Comparison of ENCODE assay signal across 26 cellular contexts in the genomic region with DNA sequence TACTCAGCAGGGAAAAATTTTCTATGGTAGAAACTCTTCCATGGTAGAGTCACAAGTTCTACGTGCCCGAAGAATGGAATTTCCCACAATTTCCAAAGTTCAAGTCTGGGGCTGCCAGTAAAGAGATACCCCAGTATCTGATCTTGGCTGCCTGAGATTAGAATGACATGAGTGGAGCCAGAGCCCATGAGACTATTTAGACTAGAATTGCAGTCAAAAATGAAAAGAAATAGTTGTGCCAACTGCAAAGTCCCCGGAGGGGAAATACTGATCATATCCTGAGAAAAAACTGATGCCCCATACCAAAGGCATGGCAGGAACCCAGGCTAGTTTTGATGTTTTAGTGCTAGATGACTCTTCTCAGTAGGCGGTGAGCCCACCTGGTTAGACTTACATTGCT. TPM values are rescaled to one million over a fixed set of nuclear protein-coding genes. Genes with fewer than 3 reads are reported as not detected.
DNase-seq lines count a peak whose midpoint lies in the region; ATAC-seq, FAIRE-seq and TF ChIP-seq lines count a peak whose summit lies in the region.
"Had no signal": no experiment of that assay in that cellular context is flagged by ENCODE, and none has a peak within 500 bp of the region (broad histone marks: within the 10 kb centered on the region; RNA-seq: fewer than 3 reads in every experiment).

No MANE protein-coding gene starts in this region.

- H3K36me3 ChIP-seq in MG63, result no peaks in the 10 kb centered on the region
- H3K36me3 ChIP-seq in K562 (ENCODE audit: control insufficient read depth, insufficient read depth, low read length), result no peaks in the 10 kb centered on the region
- H3K36me3 ChIP-seq: HAP-1 had no signal

- peak; percentile 16 for DNase-seq in COLO829 (ENCODE audit: low spot score)
- peak; percentile 43 for DNase-seq in MG63
- peak in 3 of 4 experiments; percentile 24 to 30 (median 25) for DNase-seq in K562 (ENCODE audit: extremely low read depth in 1 of 4, low spot score in 3 of 4)
- DNase-seq in foreskin keratinocyte, result peak in 1 of 2 donors; percentile 19
- no peak for DNase-seq in iPS-NIHi7 (ENCODE audit: extremely low spot score)
- no peak for DNase-seq in stimulated activated effector memory CD8-positive, alpha-beta T cell treated with anti-CD3 and anti-CD28 coated beads, Interleukin-12 subunit alpha, Interleukin-12 subunit beta, amount 100 ng/mL, for 72 hours (ENCODE audit: low spot score in 2 of 2)
- DNase-seq: C1 segment of cervical spinal cord; CD8-positive, alpha-beta T cell; DMS79 treated with DMSO at 0.1 percent for 48 hours; GF-D8; GOT3; HFFc6; NCI-H1092 treated with DMSO at 0.1 percent for 48 hours; NCI-H1436; NCI-H187; NCI-H2107; NCI-H446; NCI-H524 treated with DMSO at 0.1 percent for 48 hours; NCI-H774; PC-3 had no signal

- no peak overlapping the region for H2AFZ ChIP-seq in K562 (ENCODE audit: low read depth, low read length)

- no peak overlapping the region for H3K27ac ChIP-seq in K562 (ENCODE audit: extremely low read depth, low read depth, low read length)
- H3K27ac ChIP-seq in foreskin keratinocyte, result peak overlapping the region; percentile 10
- H3K27ac ChIP-seq: A549, KMS-11 had no signal

- no peak overlapping the region for H3K27ac Mint-ChIP-seq in stimulated activated effector memory CD8-positive, alpha-beta T cell treated with anti-CD3 and anti-CD28 coated beads, Interleukin-12 subunit alpha, Interleukin-12 subunit beta, amount 100 ng/mL, for 72 hours
- H3K27ac Mint-ChIP-seq: CD8-positive, alpha-beta T cell; HFFc6 had no signal

- H3K9ac ChIP-seq in K562 (ENCODE audit: insufficient read depth in 1 of 2, low read depth in 2 of 2, low read length in 2 of 2), result no peak overlapping the region
- H3K9ac ChIP-seq: KMS-11 had no signal

- no peak for FAIRE-seq in K562 (lab: Jason Lieb, UNC)
- FAIRE-seq: A549, GM12891, HTR-8/SVneo had no signal

- H3K9me1 ChIP-seq in K562 (ENCODE audit: control insufficient read depth, insufficient read depth, low read length), result no peaks in the 10 kb centered on the region

- CTCF ChIA-PET in K562 (lab: Yijun Ruan, JAX; ENCODE audit: low intra/inter-chr PET ratio), result no interaction called here

- POLR2A ChIA-PET in K562 (lab: Yijun Ruan, JAX), result no interaction called here

- TF ChIP-seq EP300 in K562 (IDR thresholded peaks at IDR 0.05; ENCODE audit: low read length), result peak; percentile 59

- H3K27me3 ChIP-seq in MG63, result no peaks in the 10 kb centered on the region
- H3K27me3 ChIP-seq in K562 (ENCODE audit: control insufficient read depth in 2 of 2, insufficient read depth in 2 of 2, low read length in 2 of 2), result no peaks in the 10 kb centered on the region; a peak in 1 of 5 replicates
- H3K27me3 ChIP-seq in foreskin keratinocyte, result no peaks in the 10 kb centered on the region

- intact Hi-C loops in K562 (cut with micrococcal nuclease), result no loop called here

- no peak overlapping the region for H3K4me3 ChIP-seq in MG63
- H3K4me3 ChIP-seq in K562, result no peak overlapping the region
- H3K4me3 ChIP-seq: A549, HAP-1 had no signal

- ATAC-seq in K562 (0 out of 3 replicates have a peak, but pooled peaks have one; percentile 39), foreskin keratinocyte (no peak), HG02970 (IDR thresholded peaks at IDR 0.05; ENCODE audit: low FRiP score, unreplicated experiment) (no peak)
- ATAC-seq in stimulated activated effector memory CD8-positive, alpha-beta T cell treated with anti-CD3 and anti-CD28 coated beads, Interleukin-12 subunit alpha, Interleukin-12 subunit beta, amount 100 ng/mL, for 72 hours, result no peak
- ATAC-seq: A549; CD8-positive, alpha-beta T cell; PC-3 had no signal

- H3K9me3 ChIP-seq in MG63 (no peaks in the 10 kb centered on the region), K562 (replicated peaks; ENCODE audit: control insufficient read depth, insufficient read depth, low read depth, low read length) (no peaks in the 10 kb centered on the region)
- H3K9me3 ChIP-seq: A549, HAP-1 had no signal

- H4K20me1 ChIP-seq in K562 (replicated peaks; ENCODE audit: control insufficient read depth, insufficient read depth, low read length), result no peaks in the 10 kb centered on the region

- no peaks in the 10 kb centered on the region for H3K4me1 Mint-ChIP-seq in stimulated activated effector memory CD8-positive, alpha-beta T cell treated with anti-CD3 and anti-CD28 coated beads, Interleukin-12 subunit alpha, Interleukin-12 subunit beta, amount 100 ng/mL, for 72 hours

- no peaks in the 10 kb centered on the region for H3K9me3 Mint-ChIP-seq in stimulated activated effector memory CD8-positive, alpha-beta T cell treated with anti-CD3 and anti-CD28 coated beads, Interleukin-12 subunit alpha, Interleukin-12 subunit beta, amount 100 ng/mL, for 72 hours
- H3K9me3 Mint-ChIP-seq: CD8-positive, alpha-beta T cell; HFFc6 had no signal

- H3K4me1 ChIP-seq in K562 (replicated peaks in 1 of 2; ENCODE audit: control insufficient read depth in 2 of 2, insufficient read depth in 2 of 2, low read length in 2 of 2) (peaks cover 4 to 11% of the 10 kb centered on the region in 2 experiments; a peak in 3 of 5 replicates), foreskin keratinocyte (peaks cover 16% of the 10 kb centered on the region)
- H3K4me1 ChIP-seq: A549, HAP-1 had no signal

- H3K4me2 ChIP-seq in K562 (ENCODE audit: insufficient read depth, low read length), result no peak overlapping the region
- H3K4me2 ChIP-seq: A549, KMS-11 had no signal

- no peak for TF ChIP-seq POLR2A in K562 (conservative IDR thresholded peaks at IDR 0.05)

- H3K79me2 ChIP-seq in K562 (ENCODE audit: control insufficient read depth, insufficient read depth, low read length), result no peaks in the 10 kb centered on the region

- no peak overlapping the region for H3K4me3 Mint-ChIP-seq in stimulated activated effector memory CD8-positive, alpha-beta T cell treated with anti-CD3 and anti-CD28 coated beads, Interleukin-12 subunit alpha, Interleukin-12 subunit beta, amount 100 ng/mL, for 72 hours
- H3K4me3 Mint-ChIP-seq: CD8-positive, alpha-beta T cell; HFFc6 had no signal

- TF ChIP-seq RAD21 in K562 (CRISPR knock-in tag; conservative IDR thresholded peaks at IDR 0.05 in 1 of 2, IDR thresholded peaks at IDR 0.05 in 1 of 2), result no peak

- WGBS in K562 (ENCODE audit: insufficient coverage, low coverage, missing lambda C conversion rate), result 13% methylated on average over 4 of the region's 4 CpGs

- TF ChIP-seq CTCF in K562 (IDR thresholded peaks at IDR 0.05 in 2 of 3, conservative IDR thresholded peaks at IDR 0.05 in 1 of 3; ENCODE audit: insufficient read depth in 2 of 3, low read depth in 1 of 3, low read length in 3 of 3) (no peak), foreskin keratinocyte (conservative IDR thresholded peaks at IDR 0.05) (no peak)

- no peaks in the 10 kb centered on the region for H3K36me3 Mint-ChIP-seq in stimulated activated effector memory CD8-positive, alpha-beta T cell treated with anti-CD3 and anti-CD28 coated beads, Interleukin-12 subunit alpha, Interleukin-12 subunit beta, amount 100 ng/mL, for 72 hours
- H3K36me3 Mint-ChIP-seq: CD8-positive, alpha-beta T cell had no signal

- BruUV-seq in K562 (replicated peaks; lab: Mats Ljungman, UMichigan), result no TSS peak

- in situ Hi-C loops in K562 (cut with MboI), result no loop called here

RNA-seq across cellular contexts. Expression of gene MAJIN, which starts 11.2 kb away (rescaled TPM):
- total RNA-seq in MG63 (2014; rRNA removed; shearing (Covaris generic); ENCODE audit: low replicate concordance), result not detected in 2 replicates
- 0.30 TPM in 1 of 2 replicates, not detected in the other for total RNA-seq in K562 (2011; cell fraction: chromatin; rRNA removed; ENCODE audit: low replicate concordance)
- total RNA-seq in K562 (2011; cell fraction: nucleolus; rRNA removed), result 0.33 TPM in 1 of 2 replicates, not detected in the other
- 0.38 TPM in 1 of 2 replicates, not detected in the other for total RNA-seq in K562 (2011; cell fraction: nucleoplasm; rRNA removed)
- total RNA-seq in K562 (2014; rRNA removed) (0.12 TPM in 1 of 2 replicates, not detected in the other), K562 (2014; rRNA removed; fragmentation: Illumina TruSeq; extraction: Trizol) (0.18 and 0.29 TPM in 2 replicates), K562 (2015; rRNA removed; fragmentation: Illumina TruSeq; extraction: Trizol) (0.68 and 0.83 TPM in 2 replicates), K562 (2021) (0.24 TPM in 1 of 2 replicates, not detected in the other), foreskin keratinocyte (0.04 TPM in 1 of 2 replicates, not detected in the other)
- polyA plus RNA-seq in K562 (2011; rRNA removed) (0.28 and 0.42 TPM in 2 replicates), K562 (2014; fragmentation: Illumina TruSeq; extraction: Trizol) (0.39 TPM in 1 of 2 replicates, not detected in the other), K562 (2014; fragmentation: Nextera tagmentation; extraction: Ambion mirVana) (under 1 TPM in 1 of 2 experiments, not detected in 1; 0.21 TPM), K562 (2014; rRNA removed) (0.17 and 0.30 TPM in 2 replicates), foreskin keratinocyte (not detected in 2 replicates)
- polyA plus RNA-seq in K562 (2011; cell fraction: cytosol; rRNA removed), result 0.63 and 1.4 TPM in 2 replicates
- 0.13 and 0.74 TPM in 2 replicates for polyA plus RNA-seq in K562 (2011; cell fraction: nucleus; rRNA removed)
- 0.09 and 0.15 TPM in 2 replicates for polyA plus RNA-seq in K562 (2012)
- polyA minus RNA-seq in K562 (2011; rRNA and poly(A)+ RNA removed), result 0.11 and 0.21 TPM in 2 replicates
- not detected in 2 replicates for polyA minus RNA-seq in K562 (2011; cell fraction: cytosol; rRNA and poly(A)+ RNA removed)
- not detected in 2 replicates for polyA minus RNA-seq in K562 (2011; cell fraction: nucleus; rRNA and poly(A)+ RNA removed)
- total RNA-seq: CD8-positive, alpha-beta T cell; HFFc6; PC-3 had no signal

RNA-seq across cellular contexts. Expression of gene GPHA2, which starts 25.0 kb away (rescaled TPM):
- total RNA-seq in MG63 (2014; rRNA removed; shearing (Covaris generic); ENCODE audit: low replicate concordance), result not detected in 2 replicates
- not detected in 2 replicates for total RNA-seq in K562 (2011; cell fraction: chromatin; rRNA removed; ENCODE audit: low replicate concordance)
- not detected in 2 replicates for total RNA-seq in K562 (2011; cell fraction: nucleolus; rRNA removed)
- not detected in 2 replicates for total RNA-seq in K562 (2011; cell fraction: nucleoplasm; rRNA removed)
- total RNA-seq in K562 (2014; rRNA removed), result not detected in 2 replicates
- total RNA-seq in K562 (2014; rRNA removed; fragmentation: Illumina TruSeq; extraction: Trizol), result not detected in 2 replicates
- total RNA-seq in K562 (2015; rRNA removed; fragmentation: Illumina TruSeq; extraction: Trizol), result 0.22 TPM in 1 of 2 replicates, not detected in the other
- not detected in 2 replicates for total RNA-seq in K562 (2021)
- polyA plus RNA-seq in K562 (2011; rRNA removed), result not detected in 2 replicates
- not detected in 2 replicates for polyA plus RNA-seq in K562 (2011; cell fraction: cytosol; rRNA removed)
- 0.74 and 0.88 TPM in 2 replicates for polyA plus RNA-seq in K562 (2011; cell fraction: nucleus; rRNA removed)
- not detected in 2 replicates for polyA plus RNA-seq in K562 (2012)
- not detected in 2 replicates for polyA plus RNA-seq in K562 (2014; fragmentation: Illumina TruSeq; extraction: Trizol)
- polyA plus RNA-seq in K562 (2014; fragmentation: Nextera tagmentation; extraction: Ambion mirVana), result under 1 TPM in 1 of 2 experiments, not detected in 1; 0.17 TPM
- polyA plus RNA-seq in K562 (2014; rRNA removed), result 1.4 TPM in 1 of 2 replicates, not detected in the other
- not detected in 2 replicates for polyA minus RNA-seq in K562 (2011; rRNA and poly(A)+ RNA removed)
- polyA minus RNA-seq in K562 (2011; cell fraction: cytosol; rRNA and poly(A)+ RNA removed), result not detected in 2 replicates
- not detected in 2 replicates for polyA minus RNA-seq in K562 (2011; cell fraction: nucleus; rRNA and poly(A)+ RNA removed)
- not detected in 2 replicates for total RNA-seq in foreskin keratinocyte
- polyA plus RNA-seq in foreskin keratinocyte, result 0.27 TPM in 1 of 2 replicates, not detected in the other
- total RNA-seq: CD8-positive, alpha-beta T cell; HFFc6; PC-3 had no signal
- polyA plus RNA-seq: A549 had no signal

RNA-seq across cellular contexts. Expression of gene BATF2, which starts 36.1 kb away (rescaled TPM):
- total RNA-seq in MG63 (2014; rRNA removed; shearing (Covaris generic); ENCODE audit: low replicate concordance), result 1.3 TPM in 1 of 2 replicates, not detected in the other
- 6.5 and 18.2 TPM in 2 replicates for total RNA-seq in K562 (2011; cell fraction: chromatin; rRNA removed; ENCODE audit: low replicate concordance)
- total RNA-seq in K562 (2011; cell fraction: nucleolus; rRNA removed), result 10.7 and 15.0 TPM in 2 replicates
- total RNA-seq in K562 (2011; cell fraction: nucleoplasm; rRNA removed), result 7.7 and 8.2 TPM in 2 replicates
- 7.0 and 7.3 TPM in 2 replicates for total RNA-seq in K562 (2014; rRNA removed)
- total RNA-seq in K562 (2014; rRNA removed; fragmentation: Illumina TruSeq; extraction: Trizol), result 2.5 and 3.1 TPM in 2 replicates
- total RNA-seq in K562 (2015; rRNA removed; fragmentation: Illumina TruSeq; extraction: Trizol), result 4.4 and 4.8 TPM in 2 replicates
- total RNA-seq in K562 (2021), result 8.7 TPM in 2 replicates
- 7.2 and 9.0 TPM in 2 replicates for polyA plus RNA-seq in K562 (2011; rRNA removed)
- polyA plus RNA-seq in K562 (2011; cell fraction: cytosol; rRNA removed), result 8.1 and 21.2 TPM in 2 replicates
- 5.7 and 9.2 TPM in 2 replicates for polyA plus RNA-seq in K562 (2011; cell fraction: nucleus; rRNA removed)
- 7.4 and 11.4 TPM in 2 replicates for polyA plus RNA-seq in K562 (2012)
- 8.9 and 10.0 TPM in 2 replicates for polyA plus RNA-seq in K562 (2014; fragmentation: Illumina TruSeq; extraction: Trizol)
- polyA plus RNA-seq in K562 (2014; fragmentation: Nextera tagmentation; extraction: Ambion mirVana), result 1 to 10 TPM; 1.7 to 1.9 TPM
- polyA plus RNA-seq in K562 (2014; rRNA removed), result 5.2 and 6.4 TPM in 2 replicates
- 4.9 and 7.0 TPM in 2 replicates for polyA minus RNA-seq in K562 (2011; rRNA and poly(A)+ RNA removed)
- 5.3 and 7.1 TPM in 2 replicates for polyA minus RNA-seq in K562 (2011; cell fraction: cytosol; rRNA and poly(A)+ RNA removed)
- polyA minus RNA-seq in K562 (2011; cell fraction: nucleus; rRNA and poly(A)+ RNA removed), result 3.9 and 4.1 TPM in 2 replicates
- 0.14 and 0.28 TPM in 2 replicates for total RNA-seq in foreskin keratinocyte
- polyA plus RNA-seq in foreskin keratinocyte, result 0.35 and 0.36 TPM in 2 replicates
- total RNA-seq: CD8-positive, alpha-beta T cell; PC-3 had no signal

RNA-seq across cellular contexts. Expression of gene PPP2R5B, which starts 36.2 kb away (rescaled TPM):
- 5.4 and 8.8 TPM in 2 replicates for total RNA-seq in MG63 (2014; rRNA removed; shearing (Covaris generic); ENCODE audit: low replicate concordance)
- 18.6 and 35.5 TPM in 2 replicates for total RNA-seq in K562 (2011; cell fraction: chromatin; rRNA removed; ENCODE audit: low replicate concordance)
- 16.1 and 22.7 TPM in 2 replicates for total RNA-seq in K562 (2011; cell fraction: nucleolus; rRNA removed)
- total RNA-seq in K562 (2011; cell fraction: nucleoplasm; rRNA removed), result 17.8 and 18.6 TPM in 2 replicates
- total RNA-seq in K562 (2014; rRNA removed) (3.3 and 5.2 TPM in 2 replicates), K562 (2014; rRNA removed; fragmentation: Illumina TruSeq; extraction: Trizol) (1.8 and 3.2 TPM in 2 replicates), K562 (2015; rRNA removed; fragmentation: Illumina TruSeq; extraction: Trizol) (2.5 and 2.6 TPM in 2 replicates), K562 (2021) (6.4 and 7.8 TPM in 2 replicates), foreskin keratinocyte (13.4 and 15.0 TPM in 2 replicates)
- polyA plus RNA-seq in K562 (2011; rRNA removed) (7.3 and 11.1 TPM in 2 replicates), K562 (2014; fragmentation: Illumina TruSeq; extraction: Trizol) (5.1 and 5.2 TPM in 2 replicates), K562 (2014; fragmentation: Nextera tagmentation; extraction: Ambion mirVana) (under 1 TPM; 0.10 to 0.13 TPM), K562 (2014; rRNA removed) (5.1 and 6.1 TPM in 2 replicates), foreskin keratinocyte (12.5 and 13.5 TPM in 2 replicates)
- 9.0 and 9.1 TPM in 2 replicates for polyA plus RNA-seq in K562 (2011; cell fraction: cytosol; rRNA removed)
- 46.9 and 48.0 TPM in 2 replicates for polyA plus RNA-seq in K562 (2011; cell fraction: nucleus; rRNA removed)
- polyA plus RNA-seq in K562 (2012), result 5.8 and 10.7 TPM in 2 replicates
- 3.4 and 4.0 TPM in 2 replicates for polyA minus RNA-seq in K562 (2011; rRNA and poly(A)+ RNA removed)
- polyA minus RNA-seq in K562 (2011; cell fraction: cytosol; rRNA and poly(A)+ RNA removed), result 3.6 and 3.9 TPM in 2 replicates
- polyA minus RNA-seq in K562 (2011; cell fraction: nucleus; rRNA and poly(A)+ RNA removed), result 4.8 and 5.9 TPM in 2 replicates

RNA-seq across cellular contexts. Expression of gene ATG2A, which starts 43.7 kb away (rescaled TPM):
- 4.6 and 18.6 TPM in 2 replicates for total RNA-seq in MG63 (2014; rRNA removed; shearing (Covaris generic); ENCODE audit: low replicate concordance)
- total RNA-seq in K562 (2011; cell fraction: chromatin; rRNA removed; ENCODE audit: low replicate concordance), result 50.6 and 183 TPM in 2 replicates
- 131 and 133 TPM in 2 replicates for total RNA-seq in K562 (2011; cell fraction: nucleolus; rRNA removed)
- total RNA-seq in K562 (2011; cell fraction: nucleoplasm; rRNA removed), result 70.0 and 70.2 TPM in 2 replicates
- total RNA-seq in K562 (2014; rRNA removed) (22.2 and 22.4 TPM in 2 replicates), K562 (2014; rRNA removed; fragmentation: Illumina TruSeq; extraction: Trizol) (3.2 and 3.6 TPM in 2 replicates), K562 (2015; rRNA removed; fragmentation: Illumina TruSeq; extraction: Trizol) (6.2 and 7.7 TPM in 2 replicates), K562 (2021) (37.7 and 45.9 TPM in 2 replicates), foreskin keratinocyte (13.6 and 14.0 TPM in 2 replicates)
- polyA plus RNA-seq in K562 (2011; rRNA removed) (4.6 and 11.2 TPM in 2 replicates), K562 (2014; fragmentation: Illumina TruSeq; extraction: Trizol) (5.2 and 15.8 TPM in 2 replicates), K562 (2014; fragmentation: Nextera tagmentation; extraction: Ambion mirVana) (under 1 TPM; 0.25 to 0.53 TPM), K562 (2014; rRNA removed) (21.0 and 21.6 TPM in 2 replicates), foreskin keratinocyte (11.4 and 12.5 TPM in 2 replicates)
- 6.2 and 17.3 TPM in 2 replicates for polyA plus RNA-seq in K562 (2011; cell fraction: cytosol; rRNA removed)
- 42.8 and 78.0 TPM in 2 replicates for polyA plus RNA-seq in K562 (2011; cell fraction: nucleus; rRNA removed)
- 22.5 and 32.9 TPM in 2 replicates for polyA plus RNA-seq in K562 (2012)
- 5.7 and 7.2 TPM in 2 replicates for polyA minus RNA-seq in K562 (2011; rRNA and poly(A)+ RNA removed)
- polyA minus RNA-seq in K562 (2011; cell fraction: cytosol; rRNA and poly(A)+ RNA removed), result 18.2 and 19.4 TPM in 2 replicates
- polyA minus RNA-seq in K562 (2011; cell fraction: nucleus; rRNA and poly(A)+ RNA removed), result 45.1 and 49.8 TPM in 2 replicates

Comparison
In these comparisons a context has a peak if more than half of its experiments do, and no peak if none do; other contexts are left out.
1. DNase-seq: peak in COLO829 (single experiment), MG63 (single experiment) and K562 (3 of 4); none in iPS-NIHi7 (single experiment) and stimulated activated effector memory CD8-positive, alpha-beta T cell treated with anti-CD3 and anti-CD28 coated beads, Interleukin-12 subunit alpha, Interleukin-12 subunit beta, amount 100 ng/mL, for 72 hours (0 of 2).